Comparison of ENCODE assay signal across 15 cellular contexts in the genomic region with DNA sequence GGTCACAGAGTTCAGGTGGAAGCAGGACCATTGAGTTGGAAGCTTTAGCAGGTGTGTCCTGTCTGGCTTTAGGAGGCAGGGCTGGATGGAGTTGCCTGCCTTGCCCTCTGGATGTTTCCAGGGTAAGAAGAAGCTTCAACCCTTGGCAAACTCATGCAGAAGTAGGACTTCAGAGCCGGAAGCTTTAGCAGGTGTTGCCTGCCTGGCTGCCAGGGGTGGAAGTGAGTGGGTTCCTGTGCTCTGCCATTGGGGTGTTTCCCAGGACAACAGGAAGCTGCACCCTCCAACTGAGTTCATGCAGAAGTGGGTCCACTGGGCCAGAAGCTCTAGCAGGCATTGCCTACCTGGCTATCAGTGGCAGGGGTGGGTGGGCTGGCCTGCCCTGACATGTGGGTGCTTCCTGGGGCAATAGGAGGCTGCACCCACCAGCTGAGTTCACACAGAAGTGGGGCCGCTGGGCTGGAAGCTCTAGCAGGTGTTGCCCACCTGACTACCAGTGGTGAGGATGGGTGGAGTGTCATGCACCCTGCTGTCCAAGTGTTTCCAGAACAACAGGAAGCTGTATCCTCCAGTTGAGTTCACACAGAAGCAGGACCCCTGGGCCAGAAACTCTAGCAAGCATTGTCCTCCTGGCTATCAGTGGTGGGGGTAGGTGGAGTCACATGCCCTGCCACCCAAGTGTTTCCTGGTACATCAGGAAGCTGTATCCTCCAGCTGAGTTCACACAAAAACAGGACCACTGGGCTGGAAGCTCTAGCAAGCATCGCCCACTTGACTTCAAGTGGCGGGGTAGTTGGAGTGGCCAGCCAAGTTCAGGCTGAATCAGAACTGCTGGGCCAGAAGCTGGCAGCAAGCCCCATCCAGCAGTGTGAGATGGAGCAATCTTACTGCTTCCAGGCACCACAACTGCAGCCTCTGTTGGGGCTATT. TPM values are rescaled to one million over a fixed set of nuclear protein-coding genes. Genes with fewer than 3 reads are reported as not detected.
DNase-seq lines count a peak whose midpoint lies in the region; ATAC-seq and TF ChIP-seq lines count a peak whose summit lies in the region.
"Had no signal": no experiment of that assay in that cellular context is flagged by ENCODE, and none has a peak within 500 bp of the region (broad histone marks: within the 10 kb centered on the region; RNA-seq: fewer than 3 reads in every experiment).

No MANE protein-coding gene starts in this region.

- no peak overlapping the region for H2BK120ac ChIP-seq in H9 (ENCODE audit: low read depth, low read length, poor library complexity, severe bottlenecking)

- no peak overlapping the region for H3K23ac ChIP-seq in H9 (ENCODE audit: insufficient read length, low read depth, low read length)

- WGBS in psoas muscle, 3 donors, result 75 to 85% (median 82%) methylated on average over 4 of the region's 4 CpGs
- no CpG with 5 or more reads among the region's 4 CpGs for WGBS in H9 (ENCODE audit: extremely low coverage, insufficient read length, low lambda C conversion rate)

- no peaks in the 10 kb centered on the region for H3K79me1 ChIP-seq in H9 (ENCODE audit: insufficient read depth, low read depth, low read length, poor library complexity, severe bottlenecking)

- H3K27ac ChIP-seq in psoas muscle (no peak overlapping the region), H9 (ENCODE audit: insufficient read length, low read depth, low read length) (no peak overlapping the region)

- H2AK5ac ChIP-seq in H9 (ENCODE audit: insufficient read length, low read length), result no peak overlapping the region

- no peak overlapping the region for H4K91ac ChIP-seq in H9 (ENCODE audit: insufficient read length, low read depth, low read length)

- intact Hi-C loops in psoas muscle (cut with DNase I), result no loop called here

- no peak overlapping the region for H4K8ac ChIP-seq in H9 (replicated peaks; ENCODE audit: insufficient read length, low read depth, low read length)

- H4K5ac ChIP-seq in H9 (ENCODE audit: insufficient read length, low read depth, low read length), result no peak overlapping the region

- H3K4me1 ChIP-seq in psoas muscle (no peaks in the 10 kb centered on the region), H9 (ENCODE audit: insufficient read depth, low read length) (no peaks in the 10 kb centered on the region)

- no peak for TF ChIP-seq CTCF in psoas muscle (IDR thresholded peaks at IDR 0.05)
- TF ChIP-seq CTCF in H9 (conservative IDR thresholded peaks at IDR 0.05), result no peak

- no peak overlapping the region for H2BK15ac ChIP-seq in H9 (ENCODE audit: low read depth, low read length)

- no peak overlapping the region for H2AFZ ChIP-seq in H9 (ENCODE audit: low read length)

- H3K27ac Mint-ChIP-seq in H9, result no peak overlapping the region
- H3K27ac Mint-ChIP-seq in activated naive CD4-positive, alpha-beta T cell treated with anti-CD3 and anti-CD28 coated beads, Interleukin-2, amount 50 U/mL, for 72 hours, result no peak overlapping the region
- H3K27ac Mint-ChIP-seq: brain had no signal

- H3K56ac ChIP-seq in H9 (ENCODE audit: insufficient read length, low read depth, low read length), result no peak overlapping the region

- H3K79me2 ChIP-seq in H9 (ENCODE audit: insufficient read depth, low read length), result no peaks in the 10 kb centered on the region

- no peaks in the 10 kb centered on the region for H4K20me1 ChIP-seq in H9 (ENCODE audit: control insufficient read depth, insufficient read depth, insufficient read length)

- no peak overlapping the region for H3K4me2 ChIP-seq in H9 (ENCODE audit: insufficient read depth, insufficient read length, low read length)

- H3K27me3 ChIP-seq in psoas muscle (ENCODE audit: insufficient read depth in 3 of 3, low read length in 2 of 3) (no peaks in the 10 kb centered on the region), H9 (ENCODE audit: insufficient read depth, low read length) (no peaks in the 10 kb centered on the region)

- no peak overlapping the region for H3K4me3 ChIP-seq in psoas muscle

- H3K4ac ChIP-seq in H9 (ENCODE audit: low read depth, low read length), result no peak overlapping the region

- H3K9me3 ChIP-seq in psoas muscle (no peaks in the 10 kb centered on the region), H9 (ENCODE audit: control insufficient read depth, low read depth, low read length) (no peaks in the 10 kb centered on the region)

- H3K9ac ChIP-seq in H9 (ENCODE audit: extremely low read depth, insufficient read length, low read length), result no peak overlapping the region

- no peak overlapping the region for H2BK20ac ChIP-seq in H9 (ENCODE audit: low read depth, low read length, poor library complexity, severe bottlenecking)

- no peak overlapping the region for H3K18ac ChIP-seq in H9 (ENCODE audit: insufficient read length, low read depth, low read length)

- H3K27me3 Mint-ChIP-seq in H9 (ENCODE audit: low read depth), result no peaks in the 10 kb centered on the region
- H3K27me3 Mint-ChIP-seq: brain had no signal

- no peak overlapping the region for H3K4me3 Mint-ChIP-seq in H9
- H3K4me3 Mint-ChIP-seq: brain, nephron progenitor cell had no signal

- peaks cover 0 to 2% (median 0%) of the 10 kb centered on the region in 3 experiments; a peak in 1 of 7 replicates for H3K36me3 Mint-ChIP-seq in H9 (ENCODE audit: insufficient read depth in 1 of 3, low read depth in 3 of 3)
- H3K36me3 Mint-ChIP-seq in activated naive CD4-positive, alpha-beta T cell treated with anti-CD3 and anti-CD28 coated beads, Interleukin-2, amount 50 U/mL, for 72 hours, result peaks cover 32 to 34% of the 10 kb centered on the region in 2 donors

- H3T11ph ChIP-seq in H9 (ENCODE audit: low read length), result no peak overlapping the region

- H3K23me2 ChIP-seq in H9 (ENCODE audit: insufficient read length, low read depth, low read length, poor library complexity, severe bottlenecking), result peaks cover 3% of the 10 kb centered on the region

- peak in 2 of 4 donors; percentile 22 to 27 for ATAC-seq in psoas muscle
- ATAC-seq in GM21528 (IDR thresholded peaks at IDR 0.05; ENCODE audit: low FRiP score, unreplicated experiment), result no peak
- ATAC-seq in activated naive CD4-positive, alpha-beta T cell treated with anti-CD3 and anti-CD28 coated beads, Interleukin-2, amount 50 U/mL, for 72 hours, result no peak

- no peak overlapping the region for H2BK5ac ChIP-seq in H9 (ENCODE audit: insufficient read length, low read length)

- H3K14ac ChIP-seq in H9 (ENCODE audit: insufficient read depth, low read length), result no peak overlapping the region; the same call in 1 of the 2 replicates

- H3K9me3 Mint-ChIP-seq in H9, result no peaks in the 10 kb centered on the region
- H3K9me3 Mint-ChIP-seq in activated naive CD4-positive, alpha-beta T cell treated with anti-CD3 and anti-CD28 coated beads, Interleukin-2, amount 50 U/mL, for 72 hours, result peaks cover 5 to 6% of the 10 kb centered on the region in 2 donors

- H3K4me1 Mint-ChIP-seq in H9, result peaks cover 0 to 3% of the 10 kb centered on the region in 2 experiments; a peak in 1 of 4 replicates
- H3K4me1 Mint-ChIP-seq: brain, nephron progenitor cell had no signal

- H3K36me3 ChIP-seq in psoas muscle (ENCODE audit: insufficient read depth in 1 of 2, low read depth in 1 of 2), result no peaks in the 10 kb centered on the region

- peak; percentile 23 for DNase-seq in DMS79 treated with DMSO at 0.1 percent for 48 hours (lab: John Stamatoyannopoulos, UW)
- peak; percentile 3 for DNase-seq in NCI-H446 treated with DMSO at 0.1 percent for 48 hours (lab: John Stamatoyannopoulos, UW)
- DNase-seq in fibroblast of peridontal ligament (ENCODE audit: extremely low read depth), result peak; percentile 56
- peak; percentile 15 to 47 for DNase-seq in psoas muscle
- no peak for DNase-seq in H9
- DNase-seq in activated naive CD4-positive, alpha-beta T cell treated with anti-CD3 and anti-CD28 coated beads, Interleukin-2, amount 50 U/mL, for 72 hours (ENCODE audit: low spot score in 2 of 2), result no peak
- DNase-seq in effector CD4-positive, alpha-beta T cell, result no peak
- DNase-seq: activated CD8-positive, alpha-beta memory T cell treated with anti-CD3 and anti-CD28 coated beads, Interleukin-2, amount 50 U/mL, for 4 hours; activated naive CD4-positive, alpha-beta T cell treated with Interleukin-2 at 50 U/mL for 16 hours; mesendoderm; NCI-H187 treated with DMSO at 0.1 percent for 48 hours; nephron progenitor cell had no signal

- H2BK12ac ChIP-seq in H9 (ENCODE audit: insufficient read length, low read depth, low read length), result no peak overlapping the region

RNA-seq across cellular contexts. Expression of a gene that starts 24.6 kb away (rescaled TPM):
- 1 to 10 TPM; 1.6 to 4.9 (median 3.5) TPM for total RNA-seq in psoas muscle
- 1 to 10 TPM in 1 of 3 donors, under 1 TPM in 2; 0.51 to 1.3 (median 0.68) TPM for polyA plus RNA-seq in psoas muscle
- 0.61 and 0.79 TPM in 2 replicates for total RNA-seq in H9 (2021)
- total RNA-seq in activated naive CD4-positive, alpha-beta T cell treated with anti-CD3 and anti-CD28 coated beads, Interleukin-2, amount 50 U/mL, for 72 hours, result under 1 TPM in 1 of 2 donors, not detected in 1; 0.62 TPM
- total RNA-seq: T-helper 2 cell treated with Interferon-gamma antibody and Interleukin-4, amounts not matched to agents 100 ng/mL and 5 ng/mL, for 36 hours had no signal

Comparison
In these comparisons a context has a peak if more than half of its experiments do, and no peak if none do; other contexts are left out.
1. DNase-seq: peak in DMS79 treated with DMSO at 0.1 percent for 48 hours (single experiment), NCI-H446 treated with DMSO at 0.1 percent for 48 hours (single experiment), fibroblast of peridontal ligament (single experiment) and psoas muscle (2 of 2); none in H9 (single experiment), activated naive CD4-positive, alpha-beta T cell treated with anti-CD3 and anti-CD28 coated beads, Interleukin-2, amount 50 U/mL, for 72 hours (0 of 2) and effector CD4-positive, alpha-beta T cell (single experiment).